ENCODE assay signal across 1 cellular context in the genomic region with DNA sequence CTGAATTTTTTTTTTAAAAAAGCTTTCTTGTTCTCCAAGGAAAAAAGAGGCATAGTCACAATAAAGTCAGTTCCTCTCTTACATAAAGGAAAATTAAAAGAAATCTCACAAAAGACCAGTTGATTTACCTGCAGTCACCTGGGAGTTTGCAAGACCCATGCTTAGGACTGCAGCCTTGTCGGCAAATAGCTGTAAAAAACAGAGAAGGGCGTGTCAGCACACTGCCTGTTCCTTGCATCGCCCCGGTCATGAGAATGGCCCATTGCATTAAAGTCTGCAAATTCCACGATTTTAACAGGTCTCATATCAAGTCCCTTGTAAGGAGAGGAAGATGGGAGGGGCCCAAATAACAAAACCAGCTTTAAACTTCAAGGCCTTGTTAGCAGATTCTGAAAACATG.
A peak's percentile ranks its signal among the peaks of the same experiment; 100 is the strongest.
TF ChIP-seq lines count a peak whose summit lies in the region.

No MANE protein-coding gene starts in this region.

TF ChIP-seq in HepG2, 621 proteins besides CTCF, POLR2A, EP300 and RAD21:
- TF ChIP-seq RBM22 (optimal IDR thresholded peaks at IDR 0.05; ENCODE audit: low read length) (peak; percentile 62), ZNF530 (CRISPR knock-in tag; IDR thresholded peaks at IDR 0.05; ENCODE audit: low read depth) (no peak)
